In genomic region chr16:72922714-72923113, GRCh38 we compare ENCODE assay signal across 17 cellular contexts.
"Had no signal": no experiment of that assay in that cellular context is flagged by ENCODE, and none has a peak within 500 bp of the region (broad histone marks: within the 10 kb centered on the region; RNA-seq: fewer than 3 reads in every experiment).

No MANE protein-coding gene starts in this region.

- ATAC-seq: activated T-cell treated with anti-CD3 and anti-CD28 coated beads, Interleukin-2, amount 50 U/mL, for 4 hours; gastroesophageal sphincter; heart right ventricle; lower lobe of right lung had no signal

- H3K36me3 Mint-ChIP-seq: activated naive CD8-positive, alpha-beta T cell had no signal

- H3K9me3 ChIP-seq: gastroesophageal sphincter, lower lobe of right lung, upper lobe of left lung had no signal

- H3K27ac Mint-ChIP-seq: activated naive CD8-positive, alpha-beta T cell had no signal

- H3K9ac ChIP-seq: parathyroid adenoma had no signal

- H3K27me3 ChIP-seq: gastroesophageal sphincter, heart right ventricle, upper lobe of left lung had no signal

- H3K36me3 ChIP-seq: gastroesophageal sphincter, heart right ventricle, lower lobe of right lung, upper lobe of left lung had no signal

- FAIRE-seq: bronchial epithelial cell, endometrium had no signal

- H2AFZ ChIP-seq: parathyroid adenoma had no signal

- H3K9me3 Mint-ChIP-seq: activated T-cell treated with anti-CD3 and anti-CD28 coated beads, Interleukin-2, amount 50 U/mL, for 4 hours had no signal

- H3K27ac ChIP-seq: lower lobe of right lung, parathyroid adenoma, SK-N-MC, skin epidermis, upper lobe of left lung had no signal

- DNase-seq: activated CD4-positive, alpha-beta T cell treated with anti-CD3 and anti-CD28 coated beads, Interleukin-2, amount 50 U/mL, for 4 hours; activated effector memory CD4-positive, alpha-beta T cell treated with anti-CD3 and anti-CD28 coated beads, Interleukin-2, amount 50 U/mL, for 16 hours; activated T-cell treated with anti-CD3 and anti-CD28 coated beads, Interleukin-2, amount 50 U/mL, for 4 hours; heart right ventricle; left cardiac atrium; lower lobe of right lung; stimulated activated CD4-positive, alpha-beta T cell treated with anti-CD3 and anti-CD28 coated beads, Interleukin-15, amount 100 ng/mL, for 24 hours; stimulated activated CD4-positive, alpha-beta T cell treated with anti-CD3 and anti-CD28 coated beads, Interleukin-4, amount 100 ng/mL, for 1 hour; stimulated activated naive CD4-positive, alpha-beta T cell; upper lobe of left lung had no signal

- H3K27me3 Mint-ChIP-seq: activated naive CD8-positive, alpha-beta T cell had no signal

- H3K4me3 ChIP-seq: lower lobe of right lung, SK-N-MC, skin epidermis, upper lobe of left lung had no signal

- H3K4me3 Mint-ChIP-seq: activated naive CD8-positive, alpha-beta T cell; activated T-cell treated with anti-CD3 and anti-CD28 coated beads, Interleukin-2, amount 50 U/mL, for 4 hours had no signal
